Comparison of ENCODE assay signal across 18 cellular contexts in genomic region chr6:133610271-133610840, GRCh38.
DNase-seq lines count a peak whose midpoint lies in the region; ATAC-seq, FAIRE-seq and TF ChIP-seq lines count a peak whose summit lies in the region.
"Had no signal": no experiment of that assay in that cellular context is flagged by ENCODE, and none has a peak within 500 bp of the region (broad histone marks: within the 10 kb centered on the region; RNA-seq: fewer than 3 reads in every experiment).

No MANE protein-coding gene starts in this region.

- H3K27ac ChIP-seq in esophagus squamous epithelium (peak overlapping the region in 3 of 4 donors; percentile 24 to 45 (median 38)), osteoblast (ENCODE audit: low read depth, low read length) (peak overlapping the region; percentile 99), left lung (no peak overlapping the region)
- H3K27ac ChIP-seq: BLaER1, coronary artery, tibial artery had no signal

- peaks cover 0 to 2% (median 0%) of the 10 kb centered on the region in 6 donors for H3K9me3 Mint-ChIP-seq in immature natural killer cell
- H3K9me3 Mint-ChIP-seq: stimulated activated effector memory CD8-positive, alpha-beta T cell treated with anti-CD3 and anti-CD28 coated beads, Interleukin-12 subunit alpha, Interleukin-12 subunit beta, amount 100 ng/mL, for 72 hours; T-cell had no signal

- WGBS in esophagus squamous epithelium, 2 donors = 60 to 63% methylated on average over 2 of the region's 2 CpGs

- H3K36me3 ChIP-seq in esophagus squamous epithelium (no peaks in the 10 kb centered on the region), osteoblast (ENCODE audit: insufficient read depth, low read length) (no peaks in the 10 kb centered on the region), left lung (no peaks in the 10 kb centered on the region)
- H3K36me3 ChIP-seq: BLaER1, tibial artery had no signal

- H3K4me1 ChIP-seq in esophagus squamous epithelium (peaks cover 2 to 13% (median 12%) of the 10 kb centered on the region in 3 donors), osteoblast (ENCODE audit: insufficient read depth, low read length) (peaks cover 20% of the 10 kb centered on the region), left lung (no peaks in the 10 kb centered on the region)
- H3K4me1 ChIP-seq: BLaER1, tibial artery had no signal

- no peaks in the 10 kb centered on the region for H4K20me1 ChIP-seq in osteoblast (ENCODE audit: insufficient read depth, low read length)
- H4K20me1 ChIP-seq: BLaER1 had no signal

- no peak overlapping the region for H3K27ac Mint-ChIP-seq in immature natural killer cell
- H3K27ac Mint-ChIP-seq: stimulated activated effector memory CD8-positive, alpha-beta T cell treated with anti-CD3 and anti-CD28 coated beads, Interleukin-12 subunit alpha, Interleukin-12 subunit beta, amount 100 ng/mL, for 72 hours; T-cell had no signal

- TF ChIP-seq POLR2A in esophagus squamous epithelium (IDR thresholded peaks at IDR 0.05) = no peak

- FAIRE-seq in RCC 7860 (lab: Jason Lieb, UNC) = no peak

- H3K9me3 ChIP-seq in esophagus squamous epithelium (no peaks in the 10 kb centered on the region), osteoblast (ENCODE audit: low read depth, low read length) (peaks cover 3% of the 10 kb centered on the region), left lung (no peaks in the 10 kb centered on the region)
- H3K9me3 ChIP-seq: tibial artery had no signal

- no peaks in the 10 kb centered on the region for H3K27me3 ChIP-seq in esophagus squamous epithelium
- no peaks in the 10 kb centered on the region for H3K27me3 ChIP-seq in osteoblast (ENCODE audit: insufficient read depth, low read length)
- no peaks in the 10 kb centered on the region for H3K27me3 ChIP-seq in left lung
- H3K27me3 ChIP-seq: BLaER1, tibial artery had no signal

- H3K4me3 Mint-ChIP-seq in immature natural killer cell = no peak overlapping the region
- H3K4me3 Mint-ChIP-seq: stimulated activated effector memory CD8-positive, alpha-beta T cell treated with anti-CD3 and anti-CD28 coated beads, Interleukin-12 subunit alpha, Interleukin-12 subunit beta, amount 100 ng/mL, for 72 hours; T-cell had no signal

- H3K4me3 ChIP-seq in esophagus squamous epithelium (no peak overlapping the region), osteoblast (ENCODE audit: insufficient read depth, low read length) (peak overlapping the region; percentile 20), left lung (no peak overlapping the region)
- H3K4me3 ChIP-seq: BLaER1, coronary artery, tibial artery had no signal

- ATAC-seq in left lung (no peak), HG03439 (IDR thresholded peaks at IDR 0.05; ENCODE audit: unreplicated experiment) (no peak)
- ATAC-seq: Panc1; stimulated activated effector memory CD8-positive, alpha-beta T cell treated with anti-CD3 and anti-CD28 coated beads, Interleukin-12 subunit alpha, Interleukin-12 subunit beta, amount 100 ng/mL, for 72 hours; T-cell had no signal

- H3K4me1 Mint-ChIP-seq in immature natural killer cell = no peaks in the 10 kb centered on the region
- H3K4me1 Mint-ChIP-seq: stimulated activated effector memory CD8-positive, alpha-beta T cell treated with anti-CD3 and anti-CD28 coated beads, Interleukin-12 subunit alpha, Interleukin-12 subunit beta, amount 100 ng/mL, for 72 hours; T-cell had no signal

- H3K27me3 Mint-ChIP-seq in immature natural killer cell (ENCODE audit: low read depth in 3 of 3) = no peaks in the 10 kb centered on the region

- H3K79me2 ChIP-seq in osteoblast (ENCODE audit: insufficient read depth, low read length) = no peaks in the 10 kb centered on the region

- DNase-seq in EH (ENCODE audit: low read depth) = peak; percentile 56
- peak; percentile 31 for DNase-seq in RCC 7860 (ENCODE audit: low spot score)
- no peak for DNase-seq in esophagus squamous epithelium (lab: John Stamatoyannopoulos, UW)
- peak; percentile 77 for DNase-seq in osteoblast (ENCODE audit: insufficient read length, low spot score, missing footprints)
- no peak for DNase-seq in left lung
- no peak for DNase-seq in immature natural killer cell
- no peak for DNase-seq in NK-92 treated with Interleukin-12 subunit alpha and Interleukin-12 subunit beta, amount 100 ng/mL, for 24 hours (lab: John Stamatoyannopoulos, UW)
- DNase-seq: activated CD8-positive, alpha-beta memory T cell treated with anti-CD3 and anti-CD28 coated beads for 24 hours; hippocampal formation; NCI-H2081 treated with DMSO at 0.1 percent for 48 hours; NCI-H526 treated with DMSO at 0.1 percent for 48 hours; T-cell; tibial artery had no signal

- H2AFZ ChIP-seq in osteoblast (ENCODE audit: low read length) = peak overlapping the region; percentile 45

- H3K4me2 ChIP-seq in osteoblast (ENCODE audit: insufficient read depth, low read length) = peak overlapping the region; percentile 52
- H3K4me2 ChIP-seq: BLaER1 had no signal

- no peaks in the 10 kb centered on the region for H3K36me3 Mint-ChIP-seq in immature natural killer cell
- H3K36me3 Mint-ChIP-seq: stimulated activated effector memory CD8-positive, alpha-beta T cell treated with anti-CD3 and anti-CD28 coated beads, Interleukin-12 subunit alpha, Interleukin-12 subunit beta, amount 100 ng/mL, for 72 hours; T-cell had no signal

- intact Hi-C loops in esophagus squamous epithelium (cut with DNase I) = no loop called here
- intact Hi-C loops in left lung (cut with DNase I) = no loop called here

- TF ChIP-seq CTCF in esophagus squamous epithelium (IDR thresholded peaks at IDR 0.05) (no peak), osteoblast (IDR thresholded peaks at IDR 0.05; ENCODE audit: extremely low read depth, low read depth, low read length) (no peak), left lung (IDR thresholded peaks at IDR 0.05) (no peak)

Comparison
In these comparisons a context has a peak if more than half of its experiments do, and no peak if none do; other contexts are left out.
1. DNase-seq: peak in EH (single experiment), RCC 7860 (single experiment) and osteoblast (single experiment); none in esophagus squamous epithelium (single experiment), left lung (0 of 2), immature natural killer cell (0 of 3) and NK-92 treated with Interleukin-12 subunit alpha and Interleukin-12 subunit beta, amount 100 ng/mL, for 24 hours (single experiment).
2. H3K27ac ChIP-seq: peak in esophagus squamous epithelium (3 of 4) and osteoblast (single experiment); none in left lung (0 of 2).